Comparison of ENCODE assay signal across 8 cellular contexts in genomic region chr7:2864999-2865670, GRCh38. TPM values are rescaled to one million over a fixed set of nuclear protein-coding genes. Genes with fewer than 3 reads are reported as not detected.
DNase-seq lines count a peak whose midpoint lies in the region; ATAC-seq and TF ChIP-seq lines count a peak whose summit lies in the region.

No MANE protein-coding gene starts in this region.

- no peak overlapping the region for H3K4me3 Mint-ChIP-seq in WTC11

- TF ChIP-seq CTCF in GM12874 (IDR thresholded peaks at IDR 0.05; ENCODE audit: insufficient read depth, low read depth, low read length) (peak; percentile 89), WTC11 (IDR thresholded peaks at IDR 0.05) (peak; percentile 90), breast epithelium (IDR thresholded peaks at IDR 0.05) (peak; percentile 79 to 94 (median 89)), kidney epithelial cell (IDR thresholded peaks at IDR 0.05; ENCODE audit: insufficient read depth, low read length, poor library complexity, severe bottlenecking) (peak; percentile 86)

- no peak for TF ChIP-seq POLR2A in breast epithelium (IDR thresholded peaks at IDR 0.05)

- H3K9me3 ChIP-seq in breast epithelium = no peaks in the 10 kb centered on the region

- H3K27me3 ChIP-seq in breast epithelium (no peaks in the 10 kb centered on the region), kidney epithelial cell (ENCODE audit: control insufficient read depth, insufficient read depth, low read length) (no peaks in the 10 kb centered on the region)

- peak overlapping the region in 1 of 2 donors; percentile 97 for H3K27ac ChIP-seq in breast epithelium

- no peaks in the 10 kb centered on the region for H3K36me3 Mint-ChIP-seq in WTC11

- no peaks in the 10 kb centered on the region for H3K27me3 Mint-ChIP-seq in WTC11 (ENCODE audit: low read depth)

- peak; percentile 70 for ATAC-seq in WTC11

- intact Hi-C loops in breast epithelium (cut with DNase I; ENCODE audit: low total_unique reads) = no loop called here

- CTCF ChIA-PET in WTC11 (lab: Charles Lee) = interaction anchor here (0.5 to 3.8 kb wide), 36 partner anchors 9 to 808 kb away, joined by 3 to 23 read pairs (median 4); partner anchors contain the start of gene SDK1

- H3K9me3 Mint-ChIP-seq in WTC11 = no peaks in the 10 kb centered on the region

- no peaks in the 10 kb centered on the region for H3K36me3 ChIP-seq in breast epithelium
- H3K36me3 ChIP-seq in kidney epithelial cell (ENCODE audit: control insufficient read depth, insufficient read depth, low read length) = no peaks in the 10 kb centered on the region

- POLR2A ChIA-PET in WTC11 (lab: Charles Lee) = no interaction called here

- H3K4me1 Mint-ChIP-seq in WTC11 = peaks cover 24% of the 10 kb centered on the region

- H3K27ac Mint-ChIP-seq in WTC11 = peak overlapping the region; percentile 91; the same call in 1 of the 2 replicates

- H3K4me3 ChIP-seq in breast epithelium = no peak overlapping the region
- H3K4me3 ChIP-seq in kidney epithelial cell (ENCODE audit: low read depth, low read length) = no peak overlapping the region

- H3K4me1 ChIP-seq in breast epithelium = peaks cover 0 to 11% of the 10 kb centered on the region in 2 donors

- DNase-seq in A172 (ENCODE audit: low spot score) (peak; percentile 70), NCI-H1092 treated with DMSO at 0.1 percent for 48 hours (lab: John Stamatoyannopoulos, UW) (peak; percentile 58), WTC11 (ENCODE audit: low spot score) (peak; percentile 84), breast epithelium (ENCODE audit: low spot score in 2 of 2) (peak; percentile 52 to 65), kidney epithelial cell (ENCODE audit: low read depth) (no peak), T1000 (lab: John Stamatoyannopoulos, UW) (no peak)
- peak; percentile 81 for DNase-seq in stimulated activated CD4-positive, alpha-beta T cell treated with anti-CD3 and anti-CD28 coated beads, Interleukin-4, amount 100 ng/mL, for 24 hours

TF ChIP-seq in WTC11, 78 proteins besides CTCF, POLR2A, EP300 and RAD21:
- TF ChIP-seq ZNF219 (CRISPR knock-in tag; IDR thresholded peaks at IDR 0.05; ENCODE audit: borderline replicate concordance) (no peak), ZNF121 (CRISPR knock-in tag; IDR thresholded peaks at IDR 0.05) (peak; percentile 59; the same call in 1 of the 2 replicates)

RNA-seq across cellular contexts. Expression of gene GNA12, which starts 21.0 kb away (rescaled TPM):
- 16.4 and 22.4 TPM in 2 replicates for total RNA-seq in A172 (2014; rRNA removed; shearing (Covaris generic))
- total RNA-seq in WTC11 (2021) (89.2 to 99.6 TPM (median 90.3 TPM) in 3 replicates), breast epithelium (10 to 100 TPM; 11.3 to 31.4 (median 24.9) TPM), kidney epithelial cell (40.7 and 50.5 TPM in 2 replicates)

Comparison
In these comparisons a context has a peak if more than half of its experiments do, and no peak if none do; other contexts are left out.
1. DNase-seq: peak in A172 (single experiment), NCI-H1092 treated with DMSO at 0.1 percent for 48 hours (single experiment), WTC11 (single experiment), breast epithelium (2 of 2) and stimulated activated CD4-positive, alpha-beta T cell treated with anti-CD3 and anti-CD28 coated beads, Interleukin-4, amount 100 ng/mL, for 24 hours (single experiment); none in kidney epithelial cell (single experiment) and T1000 (single experiment).
2. Peak in every context shown above with its lines, with median percentiles within 50 percentile points of each other: CTCF ChIP-seq.